ENCODE assay signal across 1 cellular context in the genomic region with DNA sequence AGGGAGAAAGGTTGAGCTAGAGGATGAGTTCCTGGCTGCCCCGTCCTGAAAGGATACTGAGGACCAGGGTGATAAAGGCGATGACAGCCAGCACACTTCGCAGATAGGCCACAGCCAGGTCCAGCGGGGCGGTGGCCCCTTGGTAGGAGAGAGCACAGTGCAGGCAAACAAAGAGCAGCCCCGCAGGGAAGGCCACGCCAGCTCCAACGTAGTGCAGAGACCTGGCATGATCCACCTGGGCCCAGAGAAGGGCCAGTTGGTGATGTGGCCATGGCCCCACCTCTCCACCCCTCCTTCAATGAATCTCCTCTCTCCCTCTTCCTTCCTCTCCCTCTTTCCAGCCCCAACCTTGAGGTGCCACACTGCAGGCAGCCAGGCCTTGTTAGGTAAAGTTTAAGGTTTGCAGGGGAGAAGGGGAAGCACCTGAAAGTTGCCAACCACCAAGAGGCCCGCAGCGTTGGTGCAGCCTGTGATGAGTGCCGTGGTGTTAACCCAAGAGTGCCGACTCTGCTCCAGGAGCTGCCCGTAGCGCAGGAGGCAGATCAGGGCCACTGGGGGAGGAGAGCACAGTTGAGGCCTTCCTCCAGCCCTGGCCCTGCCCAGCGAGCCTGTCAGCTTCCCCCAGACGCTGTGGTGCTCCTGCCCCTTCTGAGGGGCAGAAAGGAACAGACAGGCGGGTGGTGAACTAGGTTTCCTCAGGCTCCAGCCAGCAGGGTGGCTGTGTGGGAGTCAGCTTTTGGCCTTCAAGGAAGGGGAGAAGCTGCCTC.
TF ChIP-seq lines count a peak whose summit lies in the region.

No MANE protein-coding gene starts in this region.

TF ChIP-seq in K562, 482 proteins besides CTCF, POLR2A, EP300 and RAD21:
- TF ChIP-seq RBFOX2 (IDR thresholded peaks at IDR 0.05; ENCODE audit: low read depth, low read length): peak; percentile 66
- peak; percentile 37; the same call in 1 of the 2 replicates for TF ChIP-seq SUPT5H (IDR thresholded peaks at IDR 0.05)
- no peak for TF ChIP-seq EZH2 (IDR thresholded peaks at IDR 0.05; ENCODE audit: borderline replicate concordance, low read depth, low read length)
- peak; percentile 70 for TF ChIP-seq POLR2G (IDR thresholded peaks at IDR 0.05; ENCODE audit: low read depth, low read length)
